ENCODE assay signal across 8 cellular contexts in the genomic region with DNA sequence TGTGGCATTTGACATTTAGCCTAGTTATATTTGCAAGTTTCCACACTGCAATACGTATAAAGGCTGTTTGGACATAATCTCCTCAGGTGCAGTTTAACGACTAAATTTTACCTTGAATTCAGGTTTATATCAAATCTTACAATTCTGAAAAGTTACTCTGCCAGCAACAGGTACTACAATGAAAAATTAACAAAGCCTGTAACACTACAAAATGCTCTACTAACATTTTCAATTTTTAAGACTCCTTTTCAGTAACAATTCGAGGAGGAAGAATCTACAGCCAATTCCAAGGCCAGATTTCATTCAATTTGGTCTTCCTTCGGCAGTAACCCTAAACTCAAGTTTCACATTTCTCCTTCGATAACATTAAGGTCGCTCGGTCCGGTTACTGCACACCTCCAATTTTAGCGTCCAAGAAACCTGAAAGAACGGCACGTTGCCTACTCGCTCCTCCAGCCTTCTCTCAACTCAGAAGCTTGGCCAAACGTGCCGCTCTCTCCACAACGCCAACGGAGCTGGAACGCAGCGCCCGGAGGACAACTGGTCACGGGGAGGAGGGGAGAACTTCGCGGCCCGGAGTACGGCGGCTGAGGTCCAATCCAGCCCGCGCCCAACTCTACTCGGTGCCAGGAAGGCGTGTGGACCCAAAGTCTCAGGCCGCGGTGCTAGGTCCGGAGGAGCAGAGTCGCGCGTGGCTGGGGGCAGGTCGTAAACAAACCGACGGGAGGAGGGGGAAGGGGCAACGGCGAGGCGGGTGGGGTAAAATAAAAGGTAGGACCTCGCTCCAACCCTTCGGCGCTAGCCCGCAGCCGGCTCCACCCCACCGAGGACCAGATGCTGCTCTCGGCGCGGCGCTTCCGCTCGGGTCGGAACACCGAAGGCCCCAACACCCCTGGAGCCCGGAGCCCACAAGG. TPM values are rescaled to one million over a fixed set of nuclear protein-coding genes. Genes with fewer than 3 reads are reported as not detected.
DNase-seq lines count a peak whose midpoint lies in the region; TF ChIP-seq lines count a peak whose summit lies in the region.

No MANE protein-coding gene starts in this region.

- peak overlapping the region; percentile 53 for H3K18ac ChIP-seq in mesendoderm (ENCODE audit: low read length)

- POLR2A ChIA-PET in activated CD4-positive, alpha-beta T cell treated with anti-CD3 and anti-CD28 coated beads, Interleukin-2, amount 10 ng/mL, durations not matched to agents 7 days and 5 days (lab: Charles Lee) = interaction anchor here (0.5 to 0.6 kb wide), 3 partner anchors 166 to 379 kb away, joined by 3 to 5 read pairs (median 4); no protein-coding TSS in a partner anchor

- H4K5ac ChIP-seq in mesendoderm (ENCODE audit: low read length) = no peak overlapping the region

- H4K8ac ChIP-seq in mesendoderm (ENCODE audit: low read depth, low read length) = no peak overlapping the region

- H3K4me2 ChIP-seq in mesendoderm (ENCODE audit: low read length) = peak overlapping the region; percentile 97

- peaks cover 33% of the 10 kb centered on the region for H3K36me3 Mint-ChIP-seq in activated CD4-positive, alpha-beta T cell treated with anti-CD3 and anti-CD28 coated beads, Interleukin-2, amount 10 ng/mL, durations not matched to agents 7 days and 5 days (ENCODE audit: low read depth)

- H3K4me1 ChIP-seq in endocrine pancreas (ENCODE audit: control insufficient read depth, insufficient read depth, low read length) = peaks cover 2% of the 10 kb centered on the region
- no peaks in the 10 kb centered on the region for H3K4me1 ChIP-seq in mesendoderm (ENCODE audit: control insufficient read depth, low read depth, low read length)

- peaks cover 8% of the 10 kb centered on the region for H3K79me2 ChIP-seq in mesendoderm (ENCODE audit: control insufficient read depth, insufficient read depth, low read length)

- H3K27me3 Mint-ChIP-seq in activated CD4-positive, alpha-beta T cell treated with anti-CD3 and anti-CD28 coated beads, Interleukin-2, amount 10 ng/mL, durations not matched to agents 7 days and 5 days = peaks cover 3% of the 10 kb centered on the region

- TF ChIP-seq CTCF in GM12864 (IDR thresholded peaks at IDR 0.05; ENCODE audit: low read depth, low read length, missing control alignments) = no peak
- TF ChIP-seq CTCF in LNCaP clone FGC (IDR thresholded peaks at IDR 0.05; ENCODE audit: control insufficient read depth, extremely low read depth, insufficient read depth) = no peak

- H3K27me3 ChIP-seq in endocrine pancreas (ENCODE audit: control insufficient read depth, insufficient read depth, low read length) = no peaks in the 10 kb centered on the region
- no peaks in the 10 kb centered on the region for H3K27me3 ChIP-seq in mesendoderm (ENCODE audit: insufficient read depth, low read length, poor library complexity)

- H3K4ac ChIP-seq in mesendoderm (ENCODE audit: low read depth, low read length) = no peak overlapping the region

- H3K9me3 ChIP-seq in endocrine pancreas (ENCODE audit: control insufficient read depth, low read length) = no peaks in the 10 kb centered on the region

- H3K9ac ChIP-seq in endocrine pancreas (ENCODE audit: control insufficient read depth, insufficient read depth, low read length) (peak overlapping the region; percentile 97), mesendoderm (ENCODE audit: low read length) (peak overlapping the region; percentile 91)

- no CpG with 5 or more reads among the region's 56 CpGs for WGBS in mesendoderm (ENCODE audit: extremely low coverage, insufficient coverage, low lambda C conversion rate)

- H3K56ac ChIP-seq in mesendoderm (ENCODE audit: low read length) = peak overlapping the region; percentile 97

- H2BK120ac ChIP-seq in mesendoderm (ENCODE audit: low read depth, low read length) = no peak overlapping the region

- H3K4me3 Mint-ChIP-seq in activated CD4-positive, alpha-beta T cell treated with anti-CD3 and anti-CD28 coated beads, Interleukin-2, amount 10 ng/mL, durations not matched to agents 7 days and 5 days = peak overlapping the region; percentile 98

- DNase-seq in GM12864 (ENCODE audit: low read depth) (no peak), H4 (ENCODE audit: low spot score) (peak; percentile 26), LNCaP clone FGC (ENCODE audit: low read depth) (peak; percentile 57), mesendoderm (peak; percentile 76), GF-D8 (lab: John Stamatoyannopoulos, UW) (no peak)
- DNase-seq in activated CD4-positive, alpha-beta T cell treated with anti-CD3 and anti-CD28 coated beads, Interleukin-2, amount 10 ng/mL, durations not matched to agents 7 days and 5 days = peak; percentile 51
- DNase-seq in stimulated activated CD8-positive, alpha-beta memory T cell treated with anti-CD3 and anti-CD28 coated beads, Interleukin-2, amount 100 ng/mL, for 48 hours (ENCODE audit: low read depth in 2 of 2) = peak; percentile 13 to 14

- H2AK5ac ChIP-seq in mesendoderm (ENCODE audit: low read length) = no peak overlapping the region

- CTCF ChIA-PET in activated CD4-positive, alpha-beta T cell treated with anti-CD3 and anti-CD28 coated beads, Interleukin-2, amount 10 ng/mL, durations not matched to agents 7 days and 5 days (lab: Charles Lee) = interaction anchor here (1.0 to 1.3 kb wide), 2 partner anchors 10 to 15 kb away, joined by 4 to 6 read pairs; no protein-coding TSS in a partner anchor

- no peak overlapping the region for H2BK15ac ChIP-seq in mesendoderm (replicated peaks; ENCODE audit: low read depth)

- H3K4me3 ChIP-seq in GM12864 (ENCODE audit: low read depth, low read length) (peak overlapping the region; percentile 69), LNCaP clone FGC (ENCODE audit: low read depth, low read length) (peak overlapping the region; percentile 95), endocrine pancreas (ENCODE audit: control insufficient read depth, insufficient read depth, low read length) (peak overlapping the region; percentile 98), mesendoderm (ENCODE audit: low read length) (peak overlapping the region; percentile 92)

- peak overlapping the region; percentile 98 for H3K27ac Mint-ChIP-seq in activated CD4-positive, alpha-beta T cell treated with anti-CD3 and anti-CD28 coated beads, Interleukin-2, amount 10 ng/mL, durations not matched to agents 7 days and 5 days

- H3K27ac ChIP-seq in mesendoderm (ENCODE audit: low read depth, low read length) = peak overlapping the region; percentile 72

- H3K23ac ChIP-seq in mesendoderm (ENCODE audit: low read length) = peak overlapping the region; percentile 94

- no peaks in the 10 kb centered on the region for H3K9me3 Mint-ChIP-seq in activated CD4-positive, alpha-beta T cell treated with anti-CD3 and anti-CD28 coated beads, Interleukin-2, amount 10 ng/mL, durations not matched to agents 7 days and 5 days

- H3K4me1 Mint-ChIP-seq in activated CD4-positive, alpha-beta T cell treated with anti-CD3 and anti-CD28 coated beads, Interleukin-2, amount 10 ng/mL, durations not matched to agents 7 days and 5 days = peaks cover 29% of the 10 kb centered on the region

- no peaks in the 10 kb centered on the region for H3K36me3 ChIP-seq in endocrine pancreas (ENCODE audit: control insufficient read depth, insufficient read depth, low read length)
- no peaks in the 10 kb centered on the region for H3K36me3 ChIP-seq in mesendoderm (ENCODE audit: control insufficient read depth, insufficient read depth, low read length)

- peaks cover 4% of the 10 kb centered on the region for H3K79me1 ChIP-seq in mesendoderm (ENCODE audit: low read length)

- no peak overlapping the region for H2BK5ac ChIP-seq in mesendoderm (ENCODE audit: low read length)

RNA-seq across cellular contexts. Expression of gene FNIP1, which starts 0.7 kb away (rescaled TPM):
- total RNA-seq in H4 (2014; rRNA removed; shearing (Covaris generic)) = 24.1 and 29.4 TPM in 2 replicates
- 10 to 100 TPM; 24.8 to 26.1 TPM for total RNA-seq in activated CD4-positive, alpha-beta T cell treated with anti-CD3 and anti-CD28 coated beads, Interleukin-2, amount 10 ng/mL, durations not matched to agents 7 days and 5 days
- 3.9 TPM for polyA plus RNA-seq in mesendoderm (2013, experiment 1 of 2)
- polyA plus RNA-seq in mesendoderm (2013, experiment 2 of 2) = 3.9 TPM

Comparison
In these comparisons a context has a peak if more than half of its experiments do, and no peak if none do; other contexts are left out.
1. DNase-seq: peak in H4 (single experiment), LNCaP clone FGC (single experiment), activated CD4-positive, alpha-beta T cell treated with anti-CD3 and anti-CD28 coated beads, Interleukin-2, amount 10 ng/mL, durations not matched to agents 7 days and 5 days (single experiment), mesendoderm (single experiment) and stimulated activated CD8-positive, alpha-beta memory T cell treated with anti-CD3 and anti-CD28 coated beads, Interleukin-2, amount 100 ng/mL, for 48 hours (2 of 2); none in GM12864 (single experiment) and GF-D8 (single experiment).
2. Peak in every context shown above with its lines, with median percentiles within 50 percentile points of each other: H3K4me3 ChIP-seq.